In genomic region chr20:16483024-16483423, GRCh38 we compare ENCODE assay signal across 8 cellular contexts.
"Had no signal": no experiment of that assay in that cellular context is flagged by ENCODE, and none has a peak within 500 bp of the region (broad histone marks: within the 10 kb centered on the region; RNA-seq: fewer than 3 reads in every experiment).

No MANE protein-coding gene starts in this region.

- FAIRE-seq: G401.6, GM12878, GM12891, GM12892, GM18507, GM19239 had no signal

- H3K4me3 ChIP-seq: GM12878 had no signal

- ATAC-seq: GM12878 had no signal

- DNase-seq: GDM1, GF-D8 had no signal
